17 cellular contexts compared by ENCODE assay signal in the genomic region with DNA sequence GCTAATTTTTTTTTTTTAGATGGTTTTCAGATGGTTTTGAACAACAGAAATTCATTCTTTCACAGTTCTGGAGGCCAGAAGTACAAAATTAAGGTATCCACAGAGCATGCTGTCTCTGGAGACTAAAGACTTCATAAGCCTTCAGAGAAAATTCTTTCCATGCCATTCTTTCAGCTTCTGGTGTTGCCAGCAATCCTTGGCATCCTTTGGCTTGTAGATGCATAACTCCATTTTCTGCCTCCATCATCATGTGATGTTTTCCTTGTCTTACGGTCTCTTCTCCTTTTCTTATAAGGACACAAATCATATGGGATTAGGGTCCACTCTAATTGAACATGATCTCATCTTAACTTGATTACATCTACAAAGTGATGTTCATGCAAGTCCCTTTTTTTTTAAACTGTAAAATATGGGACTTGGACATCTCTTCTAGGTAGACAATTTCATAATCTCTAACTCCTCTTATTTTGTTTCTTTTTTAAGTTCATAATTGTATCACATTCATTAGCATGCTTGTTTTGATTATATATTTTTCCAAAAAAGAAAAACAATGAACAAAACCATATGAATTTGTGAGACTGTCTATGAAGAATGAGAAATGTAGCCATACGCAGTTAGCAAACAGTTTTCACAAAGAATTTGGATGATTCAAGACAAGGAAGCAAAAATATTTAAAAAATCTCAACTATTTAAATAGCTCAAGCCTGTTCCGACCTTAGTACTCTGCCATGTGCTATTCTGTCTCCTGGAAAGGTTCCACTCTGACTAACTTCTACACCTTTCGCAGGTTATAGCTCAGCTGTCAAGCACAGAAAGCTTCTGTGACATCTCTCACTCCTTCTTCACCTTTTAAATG. TPM values are rescaled to one million over a fixed set of nuclear protein-coding genes. Genes with fewer than 3 reads are reported as not detected.
DNase-seq lines count a peak whose midpoint lies in the region; ATAC-seq, FAIRE-seq and TF ChIP-seq lines count a peak whose summit lies in the region.
"Had no signal": no experiment of that assay in that cellular context is flagged by ENCODE, and none has a peak within 500 bp of the region (broad histone marks: within the 10 kb centered on the region; RNA-seq: fewer than 3 reads in every experiment).

No MANE protein-coding gene starts in this region.

- no peak overlapping the region for H3K4me3 Mint-ChIP-seq in nephron progenitor cell

- POLR2A ChIA-PET in A549 (lab: Yijun Ruan, JAX) = no interaction called here
- POLR2A ChIA-PET in HCT116 (lab: Charles Lee) = no interaction called here

- H3K27ac ChIP-seq in A549 (no peak overlapping the region), HCT116 (ENCODE audit: low read depth, low read length) (no peak overlapping the region), body of pancreas (no peak overlapping the region)
- H3K27ac ChIP-seq: lower lobe of right lung, stomach had no signal

- H3K36me3 Mint-ChIP-seq in nephron progenitor cell (ENCODE audit: low read depth) = no peaks in the 10 kb centered on the region

- no peak for TF ChIP-seq POLR2A in A549 (IDR thresholded peaks at IDR 0.05; ENCODE audit: low read length)
- TF ChIP-seq POLR2A in HCT116 (IDR thresholded peaks at IDR 0.05; ENCODE audit: borderline replicate concordance, extremely low read depth, insufficient read depth, insufficient read length) = no peak
- TF ChIP-seq POLR2A in body of pancreas (IDR thresholded peaks at IDR 0.05) = no peak

- H3K4me2 ChIP-seq in A549 = peak overlapping the region; percentile 55
- H3K4me2 ChIP-seq in HCT116 (ENCODE audit: low read length) = no peak overlapping the region

- CTCF ChIA-PET in A549 (lab: Yijun Ruan, JAX) (no interaction called here), HCT116 (lab: Charles Lee) (no interaction called here)

- no peaks in the 10 kb centered on the region for H3K27me3 Mint-ChIP-seq in nephron progenitor cell (ENCODE audit: low read depth, poor library complexity)

- H3K9me2 ChIP-seq in HCT116 (ENCODE audit: insufficient read depth) = no peaks in the 10 kb centered on the region

- RAD21 ChIA-PET in HCT116 (lab: Charles Lee; ENCODE audit: low non-redundant PET in 1 of 2, low total read pairs in 2 of 2, uncharacterized antibody in 2 of 2, unreplicated experiment in 2 of 2) = no interaction called here

- peak in 1 of 2 experiments; percentile 2 for DNase-seq in A549 (ENCODE audit: low read depth in 1 of 2, low spot score in 1 of 2)
- no peak for DNase-seq in HCT116 (ENCODE audit: low read depth, low spot score)
- DNase-seq in body of pancreas = no peak
- peak; percentile 85 for DNase-seq in kidney glomerular epithelial cell (lab: John Stamatoyannopoulos, UW)
- DNase-seq in activated naive CD4-positive, alpha-beta T cell treated with Interleukin-2 at 50 U/mL for 16 hours = no peak
- no peak for DNase-seq in activated CD4-positive, CD25-positive, alpha-beta regulatory T cell (lab: John Stamatoyannopoulos, UW)
- no peak for DNase-seq in activated effector memory CD4-positive, alpha-beta T cell treated with Interleukin-2 at 50 U/mL for 16 hours
- no peak for DNase-seq in nephron progenitor cell
- DNase-seq: activated gamma-delta T cell treated with Interleukin-2 at 50 U/mL for 16 hours, cerebellar nuclear complex, lower lobe of right lung, NCI-H1092 treated with DMSO at 0.1 percent for 48 hours, NCI-H446, stomach had no signal

- no peak overlapping the region for H3K27ac Mint-ChIP-seq in nephron progenitor cell

- intact Hi-C loops in HCT116 (cut with micrococcal nuclease) = no loop called here
- intact Hi-C loops in body of pancreas (cut with DNase I) = no loop called here

- no peaks in the 10 kb centered on the region for H3K79me2 ChIP-seq in HCT116 (ENCODE audit: insufficient read depth, low read length)

- peak overlapping the region; percentile 4 for H2AFZ ChIP-seq in HCT116 (ENCODE audit: low read depth, low read length, poor library complexity, severe bottlenecking)

- no peak overlapping the region for H3K9ac ChIP-seq in HCT116 (ENCODE audit: low read length)

- H3K4me1 Mint-ChIP-seq in nephron progenitor cell = no peaks in the 10 kb centered on the region

- H3K4me1 ChIP-seq in A549 (peaks cover 14% of the 10 kb centered on the region), HCT116 (ENCODE audit: control insufficient read depth in 1 of 2, insufficient read depth in 2 of 2, low read length in 2 of 2) (peaks cover 0 to 5% of the 10 kb centered on the region in 2 experiments; a peak in 1 of 4 replicates), body of pancreas (no peaks in the 10 kb centered on the region)
- H3K4me1 ChIP-seq: lower lobe of right lung, stomach had no signal

- ATAC-seq in A549 = peak in 1 of 2 experiments; percentile 61; a peak in 3 of 6 replicates
- ATAC-seq in HCT116 = no peak
- ATAC-seq in body of pancreas = peak; percentile 45
- ATAC-seq: lower lobe of right lung had no signal

- TF ChIP-seq EP300 in A549 (IDR thresholded peaks at IDR 0.05) = no peak

- no peak for FAIRE-seq in A549 (lab: Jason Lieb, UNC)

- no peaks in the 10 kb centered on the region for H4K20me1 ChIP-seq in HCT116 (ENCODE audit: insufficient read depth)

- H3K27me3 ChIP-seq in HCT116 (ENCODE audit: insufficient read depth, low read length) (no peaks in the 10 kb centered on the region), body of pancreas (no peaks in the 10 kb centered on the region)
- H3K27me3 ChIP-seq: stomach had no signal

- no TSS peak for BruUV-seq in HCT116 (replicated peaks; lab: Mats Ljungman, UMichigan)

- H3K4me3 ChIP-seq in A549 (no peak overlapping the region), HCT116 (replicated peaks in 1 of 2; ENCODE audit: low read depth in 1 of 2, low read length in 2 of 2) (no peak overlapping the region), body of pancreas (no peak overlapping the region)
- H3K4me3 ChIP-seq: lower lobe of right lung, stomach had no signal

- 25% methylated on average over 4 of the region's 4 CpGs for WGBS in A549 (ENCODE audit: missing lambda C conversion rate)
- 39 to 40% methylated on average over 4 of the region's 4 CpGs for WGBS in body of pancreas, 2 donors

- no peak for TF ChIP-seq CTCF in A549 (IDR thresholded peaks at IDR 0.05)
- no peak for TF ChIP-seq CTCF in HCT116 (IDR thresholded peaks at IDR 0.05 in 2 of 3, conservative IDR thresholded peaks at IDR 0.05 in 1 of 3; ENCODE audit: borderline replicate concordance in 1 of 3, insufficient read depth in 1 of 3, low read depth in 2 of 3, low read length in 2 of 3)
- no peak for TF ChIP-seq CTCF in body of pancreas (IDR thresholded peaks at IDR 0.05)
- TF ChIP-seq CTCF in nephron progenitor cell (IDR thresholded peaks at IDR 0.05) = no peak

- no peaks in the 10 kb centered on the region for H3K9me3 Mint-ChIP-seq in nephron progenitor cell

- H3K36me3 ChIP-seq in HCT116 (ENCODE audit: control insufficient read depth in 1 of 2, insufficient read depth in 2 of 2, low read length in 2 of 2) = no peaks in the 10 kb centered on the region
- no peaks in the 10 kb centered on the region for H3K36me3 ChIP-seq in body of pancreas (replicated peaks in 1 of 2; ENCODE audit: insufficient read depth in 1 of 2, low read depth in 2 of 2)
- H3K36me3 ChIP-seq: lower lobe of right lung, stomach had no signal

- H3K9me3 ChIP-seq in A549 (no peaks in the 10 kb centered on the region), HCT116 (ENCODE audit: control insufficient read depth in 1 of 2, insufficient read depth in 1 of 2, low read depth in 1 of 2, low read length in 2 of 2) (no peaks in the 10 kb centered on the region), body of pancreas (no peaks in the 10 kb centered on the region)
- H3K9me3 ChIP-seq: lower lobe of right lung, stomach had no signal

- no peak for TF ChIP-seq RAD21 in A549 (conservative IDR thresholded peaks at IDR 0.05 in 1 of 2, IDR thresholded peaks at IDR 0.05 in 1 of 2)
- TF ChIP-seq RAD21 in HCT116 (IDR thresholded peaks at IDR 0.05; ENCODE audit: low read depth) = no peak

TF ChIP-seq in A549, 52 proteins besides CTCF, POLR2A, EP300 and RAD21 (continues in another document):
- TF ChIP-seq, protein P1, sequence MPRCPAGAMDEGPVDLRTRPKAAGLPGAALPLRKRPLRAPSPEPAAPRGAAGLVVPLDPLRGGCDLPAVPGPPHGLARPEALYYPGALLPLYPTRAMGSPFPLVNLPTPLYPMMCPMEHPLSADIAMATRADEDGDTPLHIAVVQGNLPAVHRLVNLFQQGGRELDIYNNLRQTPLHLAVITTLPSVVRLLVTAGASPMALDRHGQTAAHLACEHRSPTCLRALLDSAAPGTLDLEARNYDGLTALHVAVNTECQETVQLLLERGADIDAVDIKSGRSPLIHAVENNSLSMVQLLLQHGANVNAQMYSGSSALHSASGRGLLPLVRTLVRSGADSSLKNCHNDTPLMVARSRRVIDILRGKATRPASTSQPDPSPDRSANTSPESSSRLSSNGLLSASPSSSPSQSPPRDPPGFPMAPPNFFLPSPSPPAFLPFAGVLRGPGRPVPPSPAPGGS (IDR thresholded peaks at IDR 0.05) = no peak

TF ChIP-seq in HCT116, 20 proteins besides CTCF, POLR2A, EP300 and RAD21 (continues in another document):
- TF ChIP-seq ZNF274 (IDR thresholded peaks at IDR 0.05; ENCODE audit: low read depth, low read length) (no peak), CBX3 (IDR thresholded peaks at IDR 0.05; ENCODE audit: low read depth) (no peak), SIN3A (IDR thresholded peaks at IDR 0.05; ENCODE audit: low read depth) (no peak), EZH2phosphoT487 (IDR thresholded peaks at IDR 0.05; ENCODE audit: borderline replicate concordance) (no peak), ZFX (IDR thresholded peaks at IDR 0.05) (no peak)
- TF ChIP-seq, protein P2, sequence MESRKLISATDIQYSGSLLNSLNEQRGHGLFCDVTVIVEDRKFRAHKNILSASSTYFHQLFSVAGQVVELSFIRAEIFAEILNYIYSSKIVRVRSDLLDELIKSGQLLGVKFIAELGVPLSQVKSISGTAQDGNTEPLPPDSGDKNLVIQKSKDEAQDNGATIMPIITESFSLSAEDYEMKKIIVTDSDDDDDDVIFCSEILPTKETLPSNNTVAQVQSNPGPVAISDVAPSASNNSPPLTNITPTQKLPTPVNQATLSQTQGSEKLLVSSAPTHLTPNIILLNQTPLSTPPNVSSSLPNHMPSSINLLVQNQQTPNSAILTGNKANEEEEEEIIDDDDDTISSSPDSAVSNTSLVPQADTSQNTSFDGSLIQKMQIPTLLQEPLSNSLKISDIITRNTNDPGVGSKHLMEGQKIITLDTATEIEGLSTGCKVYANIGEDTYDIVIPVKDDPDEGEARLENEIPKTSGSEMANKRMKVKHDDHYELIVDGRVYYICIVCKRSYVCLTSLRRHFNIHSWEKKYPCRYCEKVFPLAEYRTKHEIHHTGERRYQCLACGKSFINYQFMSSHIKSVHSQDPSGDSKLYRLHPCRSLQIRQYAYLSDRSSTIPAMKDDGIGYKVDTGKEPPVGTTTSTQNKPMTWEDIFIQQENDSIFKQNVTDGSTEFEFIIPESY (IDR thresholded peaks at IDR 0.05; ENCODE audit: extremely low read depth, insufficient replicate concordance, low read length) = no peak

RNA-seq across cellular contexts. Expression of a gene that starts 53.1 kb away (rescaled TPM):
- not detected in 2 replicates for polyA plus RNA-seq in A549 (2011; rRNA removed)
- polyA plus RNA-seq in A549 (2012; cell fraction: cytosol; rRNA removed) = not detected in 2 replicates
- polyA plus RNA-seq in A549 (2012; cell fraction: nucleus; rRNA removed) = not detected in 2 replicates
- not detected in 3 replicates for polyA plus RNA-seq in A549 (2017; fragmentation: RNase III; extraction: RNeasy Plus Mini Kit Qiagen cat#74134 plus additional on column Dnase treatment)
- not detected in 2 replicates for polyA minus RNA-seq in A549 (2011; rRNA and poly(A)+ RNA removed)
- total RNA-seq in HCT116 (2021; ENCODE audit: unreplicated experiment) = not detected
- not detected in 2 replicates for polyA plus RNA-seq in HCT116 (2012)
- not detected for total RNA-seq in body of pancreas
- total RNA-seq: activated CD8-positive, alpha-beta memory T cell treated with anti-CD3 and anti-CD28 coated beads for 36 hours; lower lobe of right lung; SK-MEL-5; stomach had no signal
- polyA plus RNA-seq: AG04450, stomach had no signal
